Comparison of ENCODE assay signal across 1 cellular context in the genomic region with DNA sequence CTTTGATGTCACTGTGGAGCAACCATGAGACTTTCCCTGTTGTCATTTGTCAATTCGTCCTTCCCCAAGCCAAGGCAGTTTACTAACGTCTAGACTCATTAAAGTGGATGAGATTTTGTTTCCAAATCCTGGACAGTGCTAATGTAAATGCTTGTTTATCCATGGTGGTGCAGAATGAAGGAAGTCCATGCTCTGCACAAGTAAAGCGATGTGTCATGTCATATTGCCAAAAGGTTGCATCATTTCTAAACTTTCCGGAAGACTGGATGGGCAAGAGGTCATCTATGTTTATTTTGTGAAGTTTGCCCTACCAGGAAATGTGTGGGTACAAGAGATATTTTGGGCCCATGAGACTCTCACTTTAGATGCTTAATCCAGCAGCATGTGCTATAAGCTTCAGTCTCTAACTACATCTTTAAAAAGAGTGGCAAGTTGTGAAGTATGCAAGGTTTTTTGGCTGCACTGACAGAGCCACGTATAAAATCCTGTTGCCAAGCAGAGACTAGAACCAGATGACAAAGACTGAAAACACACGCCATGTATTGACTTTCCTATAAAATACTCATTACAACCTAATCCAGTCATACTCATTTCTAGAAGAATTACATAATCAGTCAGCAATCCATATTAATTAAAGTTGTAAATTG.
A peak's percentile ranks its signal among the peaks of the same experiment; 100 is the strongest.
TF ChIP-seq lines count a peak whose summit lies in the region.

No MANE protein-coding gene starts in this region.

TF ChIP-seq in K562, 482 proteins besides CTCF, POLR2A, EP300 and RAD21 (continued from another document and continues in another):
- TF ChIP-seq, protein P1, sequence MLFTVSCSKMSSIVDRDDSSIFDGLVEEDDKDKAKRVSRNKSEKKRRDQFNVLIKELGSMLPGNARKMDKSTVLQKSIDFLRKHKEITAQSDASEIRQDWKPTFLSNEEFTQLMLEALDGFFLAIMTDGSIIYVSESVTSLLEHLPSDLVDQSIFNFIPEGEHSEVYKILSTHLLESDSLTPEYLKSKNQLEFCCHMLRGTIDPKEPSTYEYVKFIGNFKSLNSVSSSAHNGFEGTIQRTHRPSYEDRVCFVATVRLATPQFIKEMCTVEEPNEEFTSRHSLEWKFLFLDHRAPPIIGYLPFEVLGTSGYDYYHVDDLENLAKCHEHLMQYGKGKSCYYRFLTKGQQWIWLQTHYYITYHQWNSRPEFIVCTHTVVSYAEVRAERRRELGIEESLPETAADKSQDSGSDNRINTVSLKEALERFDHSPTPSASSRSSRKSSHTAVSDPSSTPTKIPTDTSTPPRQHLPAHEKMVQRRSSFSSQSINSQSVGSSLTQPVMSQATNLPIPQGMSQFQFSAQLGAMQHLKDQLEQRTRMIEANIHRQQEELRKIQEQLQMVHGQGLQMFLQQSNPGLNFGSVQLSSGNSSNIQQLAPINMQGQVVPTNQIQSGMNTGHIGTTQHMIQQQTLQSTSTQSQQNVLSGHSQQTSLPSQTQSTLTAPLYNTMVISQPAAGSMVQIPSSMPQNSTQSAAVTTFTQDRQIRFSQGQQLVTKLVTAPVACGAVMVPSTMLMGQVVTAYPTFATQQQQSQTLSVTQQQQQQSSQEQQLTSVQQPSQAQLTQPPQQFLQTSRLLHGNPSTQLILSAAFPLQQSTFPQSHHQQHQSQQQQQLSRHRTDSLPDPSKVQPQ (CRISPR knock-in tag; IDR thresholded peaks at IDR 0.05; ENCODE audit: borderline replicate concordance): no peak
- TF ChIP-seq ZNF184 (CRISPR knock-in tag; IDR thresholded peaks at IDR 0.05) (no peak), SMAD4 (CRISPR knock-in tag; conservative IDR thresholded peaks at IDR 0.05) (peak; percentile 96), ZNF311 (CRISPR knock-in tag; IDR thresholded peaks at IDR 0.05) (peak; percentile 48), ZNF324 (CRISPR knock-in tag; IDR thresholded peaks at IDR 0.05) (no peak), WHSC1 (IDR thresholded peaks at IDR 0.05; ENCODE audit: low read length) (no peak), SRSF9 (IDR thresholded peaks at IDR 0.05; ENCODE audit: borderline replicate concordance, low read depth, low read length) (no peak), ZNF75A (CRISPR knock-in tag; IDR thresholded peaks at IDR 0.05) (no peak; the same call in 1 of the 2 replicates), RB1 (IDR thresholded peaks at IDR 0.05; ENCODE audit: low read depth) (no peak), KDM2B (CRISPR knock-in tag; IDR thresholded peaks at IDR 0.05) (0 out of 2 replicates have a peak, but pooled peaks have one; percentile 5), SMARCB1 (IDR thresholded peaks at IDR 0.05; ENCODE audit: insufficient read length, low read depth) (no peak), ZNF165 (CRISPR knock-in tag; IDR thresholded peaks at IDR 0.05; ENCODE audit: borderline replicate concordance) (no peak), XRCC5 (IDR thresholded peaks at IDR 0.05; ENCODE audit: low read depth, low read length) (no peak), BRD9 (IDR thresholded peaks at IDR 0.05; ENCODE audit: low read depth, partially characterized antibody) (peak; percentile 94), SNRNP70 (optimal IDR thresholded peaks at IDR 0.05; ENCODE audit: low read depth, low read length) (no peak), GATA2 (CRISPR knock-in tag; IDR thresholded peaks at IDR 0.05) (no peak), KLF6 (CRISPR knock-in tag; IDR thresholded peaks at IDR 0.05; ENCODE audit: borderline replicate concordance) (peak; percentile 91; the same call in 1 of the 2 replicates), ZNF57 (CRISPR knock-in tag; IDR thresholded peaks at IDR 0.05) (no peak), NELFE (IDR thresholded peaks at IDR 0.05; ENCODE audit: insufficient read depth, insufficient read length) (no peak), ZNF140 (CRISPR knock-in tag; IDR thresholded peaks at IDR 0.05) (peak; percentile 58; the same call in 1 of the 2 replicates), CHD2 (IDR thresholded peaks at IDR 0.05; ENCODE audit: low read depth, low read length) (no peak), PRMT5 (CRISPR knock-in tag; IDR thresholded peaks at IDR 0.05) (no peak), ZNF41 (CRISPR knock-in tag; conservative IDR thresholded peaks at IDR 0.05) (peak; percentile 79; the same call in 1 of the 2 replicates), RUNX1 (IDR thresholded peaks at IDR 0.05; ENCODE audit: low read depth) (no peak), MEF2D (tag; conservative IDR thresholded peaks at IDR 0.05; ENCODE audit: low read depth) (peak; percentile 89), GATAD2A (IDR thresholded peaks at IDR 0.05) (no peak; the same call in 1 of the 2 replicates), RCOR1 (IDR thresholded peaks at IDR 0.05; ENCODE audit: borderline replicate concordance in 1 of 2, low read depth in 2 of 2, low read length in 2 of 2) (peak in 1 of 2 experiments; percentile 79; a peak in 2 of 4 replicates), NFIX (CRISPR knock-in tag; IDR thresholded peaks at IDR 0.05; ENCODE audit: low read depth) (0 out of 2 replicates have a peak, but pooled peaks have one; percentile 21), ZNF23 (CRISPR knock-in tag; IDR thresholded peaks at IDR 0.05) (0 out of 2 replicates have a peak, but pooled peaks have one; percentile 22), NR2F6 (CRISPR knock-in tag; IDR thresholded peaks at IDR 0.05) (no peak), HNRNPLL (IDR thresholded peaks at IDR 0.05; ENCODE audit: low read depth, low read length, poor library complexity, severe bottlenecking) (no peak), ZNF695 (CRISPR knock-in tag; IDR thresholded peaks at IDR 0.05) (no peak), JUNB (CRISPR knock-in tag; conservative IDR thresholded peaks at IDR 0.05) (peak; percentile 56), OTX1 (CRISPR knock-in tag; IDR thresholded peaks at IDR 0.05) (no peak), ZC3H8 (IDR thresholded peaks at IDR 0.05) (no peak), SMARCA5 (IDR thresholded peaks at IDR 0.05) (no peak), ZNF699 (CRISPR knock-in tag; IDR thresholded peaks at IDR 0.05; ENCODE audit: insufficient replicate concordance) (no peak), PTRF (tag; IDR thresholded peaks at IDR 0.05) (peak; percentile 49; the same call in 1 of the 2 replicates), ETV6 (IDR thresholded peaks at IDR 0.05; ENCODE audit: borderline replicate concordance in 1 of 2, low read depth in 2 of 2, low read length in 1 of 2) (no peak), ETV6 (CRISPR knock-in tag; IDR thresholded peaks at IDR 0.05; ENCODE audit: borderline replicate concordance) (no peak), ERF (CRISPR knock-in tag; IDR thresholded peaks at IDR 0.05) (no peak), HMGN3 (IDR thresholded peaks at IDR 0.05; ENCODE audit: borderline replicate concordance, extremely low read depth, insufficient read length, low read depth, low read length) (no peak), MEIS2 (IDR thresholded peaks at IDR 0.05; ENCODE audit: partially characterized antibody) (peak; percentile 56), MTA2 (IDR thresholded peaks at IDR 0.05; ENCODE audit: low read depth) (no peak)
- TF ChIP-seq, protein P2, sequence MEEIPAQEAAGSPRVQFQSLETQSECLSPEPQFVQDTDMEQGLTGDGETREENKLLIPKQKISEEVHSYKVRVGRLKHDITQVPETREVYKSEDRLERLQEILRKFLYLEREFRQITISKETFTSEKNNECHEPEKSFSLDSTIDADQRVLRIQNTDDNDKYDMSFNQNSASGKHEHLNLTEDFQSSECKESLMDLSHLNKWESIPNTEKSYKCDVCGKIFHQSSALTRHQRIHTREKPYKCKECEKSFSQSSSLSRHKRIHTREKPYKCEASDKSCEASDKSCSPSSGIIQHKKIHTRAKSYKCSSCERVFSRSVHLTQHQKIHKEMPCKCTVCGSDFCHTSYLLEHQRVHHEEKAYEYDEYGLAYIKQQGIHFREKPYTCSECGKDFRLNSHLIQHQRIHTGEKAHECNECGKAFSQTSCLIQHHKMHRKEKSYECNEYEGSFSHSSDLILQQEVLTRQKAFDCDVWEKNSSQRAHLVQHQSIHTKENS (CRISPR knock-in tag; IDR thresholded peaks at IDR 0.05): no peak
- TF ChIP-seq, protein P3, sequence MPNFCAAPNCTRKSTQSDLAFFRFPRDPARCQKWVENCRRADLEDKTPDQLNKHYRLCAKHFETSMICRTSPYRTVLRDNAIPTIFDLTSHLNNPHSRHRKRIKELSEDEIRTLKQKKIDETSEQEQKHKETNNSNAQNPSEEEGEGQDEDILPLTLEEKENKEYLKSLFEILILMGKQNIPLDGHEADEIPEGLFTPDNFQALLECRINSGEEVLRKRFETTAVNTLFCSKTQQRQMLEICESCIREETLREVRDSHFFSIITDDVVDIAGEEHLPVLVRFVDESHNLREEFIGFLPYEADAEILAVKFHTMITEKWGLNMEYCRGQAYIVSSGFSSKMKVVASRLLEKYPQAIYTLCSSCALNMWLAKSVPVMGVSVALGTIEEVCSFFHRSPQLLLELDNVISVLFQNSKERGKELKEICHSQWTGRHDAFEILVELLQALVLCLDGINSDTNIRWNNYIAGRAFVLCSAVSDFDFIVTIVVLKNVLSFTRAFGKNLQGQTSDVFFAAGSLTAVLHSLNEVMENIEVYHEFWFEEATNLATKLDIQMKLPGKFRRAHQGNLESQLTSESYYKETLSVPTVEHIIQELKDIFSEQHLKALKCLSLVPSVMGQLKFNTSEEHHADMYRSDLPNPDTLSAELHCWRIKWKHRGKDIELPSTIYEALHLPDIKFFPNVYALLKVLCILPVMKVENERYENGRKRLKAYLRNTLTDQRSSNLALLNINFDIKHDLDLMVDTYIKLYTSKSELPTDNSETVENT (CRISPR knock-in tag; IDR thresholded peaks at IDR 0.05): no peak
- TF ChIP-seq, protein P4, sequence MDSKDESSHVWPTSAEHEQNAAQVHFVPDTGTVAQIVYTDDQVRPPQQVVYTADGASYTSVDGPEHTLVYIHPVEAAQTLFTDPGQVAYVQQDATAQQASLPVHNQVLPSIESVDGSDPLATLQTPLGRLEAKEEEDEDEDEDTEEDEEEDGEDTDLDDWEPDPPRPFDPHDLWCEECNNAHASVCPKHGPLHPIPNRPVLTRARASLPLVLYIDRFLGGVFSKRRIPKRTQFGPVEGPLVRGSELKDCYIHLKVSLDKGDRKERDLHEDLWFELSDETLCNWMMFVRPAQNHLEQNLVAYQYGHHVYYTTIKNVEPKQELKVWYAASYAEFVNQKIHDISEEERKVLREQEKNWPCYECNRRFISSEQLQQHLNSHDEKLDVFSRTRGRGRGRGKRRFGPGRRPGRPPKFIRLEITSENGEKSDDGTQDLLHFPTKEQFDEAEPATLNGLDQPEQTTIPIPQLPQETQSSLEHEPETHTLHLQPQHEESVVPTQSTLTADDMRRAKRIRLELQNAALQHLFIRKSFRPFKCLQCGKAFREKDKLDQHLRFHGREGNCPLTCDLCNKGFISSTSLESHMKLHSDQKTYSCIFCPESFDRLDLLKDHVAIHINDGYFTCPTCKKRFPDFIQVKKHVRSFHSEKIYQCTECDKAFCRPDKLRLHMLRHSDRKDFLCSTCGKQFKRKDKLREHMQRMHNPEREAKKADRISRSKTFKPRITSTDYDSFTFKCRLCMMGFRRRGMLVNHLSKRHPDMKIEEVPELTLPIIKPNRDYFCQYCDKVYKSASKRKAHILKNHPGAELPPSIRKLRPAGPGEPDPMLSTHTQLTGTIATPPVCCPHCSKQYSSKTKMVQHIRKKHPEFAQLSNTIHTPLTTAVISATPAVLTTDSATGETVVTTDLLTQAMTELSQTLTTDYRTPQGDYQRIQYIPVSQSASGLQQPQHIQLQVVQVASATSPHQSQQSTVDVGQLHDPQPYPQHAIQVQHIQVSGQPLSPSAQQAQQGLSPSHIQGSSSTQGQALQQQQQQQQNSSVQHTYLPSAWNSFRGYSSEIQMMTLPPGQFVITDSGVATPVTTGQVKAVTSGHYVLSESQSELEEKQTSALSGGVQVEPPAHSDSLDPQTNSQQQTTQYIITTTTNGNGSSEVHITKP (IDR thresholded peaks at IDR 0.05; ENCODE audit: partially characterized antibody): no peak
- TF ChIP-seq, protein P5, sequence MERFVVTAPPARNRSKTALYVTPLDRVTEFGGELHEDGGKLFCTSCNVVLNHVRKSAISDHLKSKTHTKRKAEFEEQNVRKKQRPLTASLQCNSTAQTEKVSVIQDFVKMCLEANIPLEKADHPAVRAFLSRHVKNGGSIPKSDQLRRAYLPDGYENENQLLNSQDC (CRISPR knock-in tag; IDR thresholded peaks at IDR 0.05): no peak
- TF ChIP-seq, protein P6, sequence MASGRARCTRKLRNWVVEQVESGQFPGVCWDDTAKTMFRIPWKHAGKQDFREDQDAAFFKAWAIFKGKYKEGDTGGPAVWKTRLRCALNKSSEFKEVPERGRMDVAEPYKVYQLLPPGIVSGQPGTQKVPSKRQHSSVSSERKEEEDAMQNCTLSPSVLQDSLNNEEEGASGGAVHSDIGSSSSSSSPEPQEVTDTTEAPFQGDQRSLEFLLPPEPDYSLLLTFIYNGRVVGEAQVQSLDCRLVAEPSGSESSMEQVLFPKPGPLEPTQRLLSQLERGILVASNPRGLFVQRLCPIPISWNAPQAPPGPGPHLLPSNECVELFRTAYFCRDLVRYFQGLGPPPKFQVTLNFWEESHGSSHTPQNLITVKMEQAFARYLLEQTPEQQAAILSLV (tag; IDR thresholded peaks at IDR 0.05): peak; percentile 95
- TF ChIP-seq, protein P7, sequence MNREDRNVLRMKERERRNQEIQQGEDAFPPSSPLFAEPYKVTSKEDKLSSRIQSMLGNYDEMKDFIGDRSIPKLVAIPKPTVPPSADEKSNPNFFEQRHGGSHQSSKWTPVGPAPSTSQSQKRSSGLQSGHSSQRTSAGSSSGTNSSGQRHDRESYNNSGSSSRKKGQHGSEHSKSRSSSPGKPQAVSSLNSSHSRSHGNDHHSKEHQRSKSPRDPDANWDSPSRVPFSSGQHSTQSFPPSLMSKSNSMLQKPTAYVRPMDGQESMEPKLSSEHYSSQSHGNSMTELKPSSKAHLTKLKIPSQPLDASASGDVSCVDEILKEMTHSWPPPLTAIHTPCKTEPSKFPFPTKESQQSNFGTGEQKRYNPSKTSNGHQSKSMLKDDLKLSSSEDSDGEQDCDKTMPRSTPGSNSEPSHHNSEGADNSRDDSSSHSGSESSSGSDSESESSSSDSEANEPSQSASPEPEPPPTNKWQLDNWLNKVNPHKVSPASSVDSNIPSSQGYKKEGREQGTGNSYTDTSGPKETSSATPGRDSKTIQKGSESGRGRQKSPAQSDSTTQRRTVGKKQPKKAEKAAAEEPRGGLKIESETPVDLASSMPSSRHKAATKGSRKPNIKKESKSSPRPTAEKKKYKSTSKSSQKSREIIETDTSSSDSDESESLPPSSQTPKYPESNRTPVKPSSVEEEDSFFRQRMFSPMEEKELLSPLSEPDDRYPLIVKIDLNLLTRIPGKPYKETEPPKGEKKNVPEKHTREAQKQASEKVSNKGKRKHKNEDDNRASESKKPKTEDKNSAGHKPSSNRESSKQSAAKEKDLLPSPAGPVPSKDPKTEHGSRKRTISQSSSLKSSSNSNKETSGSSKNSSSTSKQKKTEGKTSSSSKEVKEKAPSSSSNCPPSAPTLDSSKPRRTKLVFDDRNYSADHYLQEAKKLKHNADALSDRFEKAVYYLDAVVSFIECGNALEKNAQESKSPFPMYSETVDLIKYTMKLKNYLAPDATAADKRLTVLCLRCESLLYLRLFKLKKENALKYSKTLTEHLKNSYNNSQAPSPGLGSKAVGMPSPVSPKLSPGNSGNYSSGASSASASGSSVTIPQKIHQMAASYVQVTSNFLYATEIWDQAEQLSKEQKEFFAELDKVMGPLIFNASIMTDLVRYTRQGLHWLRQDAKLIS (CRISPR knock-in tag; IDR thresholded peaks at IDR 0.05): no peak
- TF ChIP-seq, protein P8, sequence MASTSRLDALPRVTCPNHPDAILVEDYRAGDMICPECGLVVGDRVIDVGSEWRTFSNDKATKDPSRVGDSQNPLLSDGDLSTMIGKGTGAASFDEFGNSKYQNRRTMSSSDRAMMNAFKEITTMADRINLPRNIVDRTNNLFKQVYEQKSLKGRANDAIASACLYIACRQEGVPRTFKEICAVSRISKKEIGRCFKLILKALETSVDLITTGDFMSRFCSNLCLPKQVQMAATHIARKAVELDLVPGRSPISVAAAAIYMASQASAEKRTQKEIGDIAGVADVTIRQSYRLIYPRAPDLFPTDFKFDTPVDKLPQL (IDR thresholded peaks at IDR 0.05; ENCODE audit: extremely low read depth, insufficient read length): no peak
